1 cellular context compared by ENCODE assay signal in genomic region chr2:71767663-71768062, GRCh38.
TF ChIP-seq lines count a peak whose summit lies in the region.

No MANE protein-coding gene starts in this region.

TF ChIP-seq in WTC11, 78 proteins besides CTCF, POLR2A, EP300 and RAD21 (continued from another document):
- TF ChIP-seq USF1 (CRISPR knock-in tag; IDR thresholded peaks at IDR 0.05) (no peak), HMGA2 (CRISPR knock-in tag; IDR thresholded peaks at IDR 0.05) (no peak), MYBL2 (CRISPR knock-in tag; IDR thresholded peaks at IDR 0.05) (no peak)
TF ChIP-seq in WTC11: peak in this region for 1.
